1 cellular context compared by ENCODE assay signal in the genomic region with DNA sequence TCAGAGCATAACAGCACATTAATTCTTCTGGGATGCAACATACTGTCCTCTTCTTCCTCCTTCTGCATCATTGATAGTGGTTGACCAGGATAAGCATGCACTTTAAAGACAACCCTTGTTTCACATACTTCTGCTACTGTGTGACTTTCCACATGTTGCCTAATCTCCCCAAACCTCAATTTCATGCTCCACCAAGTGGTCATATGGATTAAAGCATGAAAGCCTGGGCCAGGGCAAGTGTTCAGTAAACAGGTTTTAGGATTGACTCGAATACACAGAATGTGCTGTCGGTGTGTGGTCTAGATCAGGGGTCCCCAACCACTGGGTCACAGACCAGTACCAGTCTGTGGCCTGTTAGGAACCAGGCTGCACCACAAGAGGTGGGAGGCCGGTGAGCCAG.
A peak's percentile ranks its signal among the peaks of the same experiment; 100 is the strongest.
TF ChIP-seq lines count a peak whose summit lies in the region.

No MANE protein-coding gene starts in this region.

TF ChIP-seq in HepG2, 621 proteins besides CTCF, POLR2A, EP300 and RAD21 (continued from another document):
- TF ChIP-seq ZNF253 (CRISPR knock-in tag; IDR thresholded peaks at IDR 0.05; ENCODE audit: borderline replicate concordance) = no peak
- TF ChIP-seq SMC3 (IDR thresholded peaks at IDR 0.05; ENCODE audit: low read length) = peak; percentile 26; the same call in 1 of the 2 replicates
- TF ChIP-seq, protein P1, sequence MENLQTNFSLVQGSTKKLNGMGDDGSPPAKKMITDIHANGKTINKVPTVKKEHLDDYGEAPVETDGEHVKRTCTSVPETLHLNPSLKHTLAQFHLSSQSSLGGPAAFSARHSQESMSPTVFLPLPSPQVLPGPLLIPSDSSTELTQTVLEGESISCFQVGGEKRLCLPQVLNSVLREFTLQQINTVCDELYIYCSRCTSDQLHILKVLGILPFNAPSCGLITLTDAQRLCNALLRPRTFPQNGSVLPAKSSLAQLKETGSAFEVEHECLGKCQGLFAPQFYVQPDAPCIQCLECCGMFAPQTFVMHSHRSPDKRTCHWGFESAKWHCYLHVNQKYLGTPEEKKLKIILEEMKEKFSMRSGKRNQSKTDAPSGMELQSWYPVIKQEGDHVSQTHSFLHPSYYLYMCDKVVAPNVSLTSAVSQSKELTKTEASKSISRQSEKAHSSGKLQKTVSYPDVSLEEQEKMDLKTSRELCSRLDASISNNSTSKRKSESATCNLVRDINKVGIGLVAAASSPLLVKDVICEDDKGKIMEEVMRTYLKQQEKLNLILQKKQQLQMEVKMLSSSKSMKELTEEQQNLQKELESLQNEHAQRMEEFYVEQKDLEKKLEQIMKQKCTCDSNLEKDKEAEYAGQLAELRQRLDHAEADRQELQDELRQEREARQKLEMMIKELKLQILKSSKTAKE (CRISPR knock-in tag; IDR thresholded peaks at IDR 0.05; ENCODE audit: borderline replicate concordance) = no peak
- no peak for TF ChIP-seq MAF1 (CRISPR knock-in tag; IDR thresholded peaks at IDR 0.05; ENCODE audit: borderline replicate concordance)
- no peak for TF ChIP-seq MEIS1 (CRISPR knock-in tag; IDR thresholded peaks at IDR 0.05; ENCODE audit: borderline replicate concordance)
- TF ChIP-seq, protein P2, sequence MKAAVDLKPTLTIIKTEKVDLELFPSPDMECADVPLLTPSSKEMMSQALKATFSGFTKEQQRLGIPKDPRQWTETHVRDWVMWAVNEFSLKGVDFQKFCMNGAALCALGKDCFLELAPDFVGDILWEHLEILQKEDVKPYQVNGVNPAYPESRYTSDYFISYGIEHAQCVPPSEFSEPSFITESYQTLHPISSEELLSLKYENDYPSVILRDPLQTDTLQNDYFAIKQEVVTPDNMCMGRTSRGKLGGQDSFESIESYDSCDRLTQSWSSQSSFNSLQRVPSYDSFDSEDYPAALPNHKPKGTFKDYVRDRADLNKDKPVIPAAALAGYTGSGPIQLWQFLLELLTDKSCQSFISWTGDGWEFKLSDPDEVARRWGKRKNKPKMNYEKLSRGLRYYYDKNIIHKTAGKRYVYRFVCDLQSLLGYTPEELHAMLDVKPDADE (CRISPR knock-in tag; IDR thresholded peaks at IDR 0.05) = no peak
- no peak for TF ChIP-seq ZNF101 (CRISPR knock-in tag; IDR thresholded peaks at IDR 0.05; ENCODE audit: borderline replicate concordance, low read depth)
- TF ChIP-seq, protein P3, sequence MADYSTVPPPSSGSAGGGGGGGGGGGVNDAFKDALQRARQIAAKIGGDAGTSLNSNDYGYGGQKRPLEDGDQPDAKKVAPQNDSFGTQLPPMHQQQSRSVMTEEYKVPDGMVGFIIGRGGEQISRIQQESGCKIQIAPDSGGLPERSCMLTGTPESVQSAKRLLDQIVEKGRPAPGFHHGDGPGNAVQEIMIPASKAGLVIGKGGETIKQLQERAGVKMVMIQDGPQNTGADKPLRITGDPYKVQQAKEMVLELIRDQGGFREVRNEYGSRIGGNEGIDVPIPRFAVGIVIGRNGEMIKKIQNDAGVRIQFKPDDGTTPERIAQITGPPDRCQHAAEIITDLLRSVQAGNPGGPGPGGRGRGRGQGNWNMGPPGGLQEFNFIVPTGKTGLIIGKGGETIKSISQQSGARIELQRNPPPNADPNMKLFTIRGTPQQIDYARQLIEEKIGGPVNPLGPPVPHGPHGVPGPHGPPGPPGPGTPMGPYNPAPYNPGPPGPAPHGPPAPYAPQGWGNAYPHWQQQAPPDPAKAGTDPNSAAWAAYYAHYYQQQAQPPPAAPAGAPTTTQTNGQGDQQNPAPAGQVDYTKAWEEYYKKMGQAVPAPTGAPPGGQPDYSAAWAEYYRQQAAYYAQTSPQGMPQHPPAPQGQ (CRISPR knock-in tag; IDR thresholded peaks at IDR 0.05; ENCODE audit: borderline replicate concordance) = no peak
- TF ChIP-seq CEBPB (IDR thresholded peaks at IDR 0.05; ENCODE audit: borderline replicate concordance, low read depth, low read length) = peak; percentile 74; the same call in 1 of the 2 replicates
- TF ChIP-seq SRY (CRISPR knock-in tag; IDR thresholded peaks at IDR 0.05) = no peak
- peak; percentile 81 for TF ChIP-seq CEBPG (CRISPR knock-in tag; IDR thresholded peaks at IDR 0.05)
- TF ChIP-seq CENPX (CRISPR knock-in tag; IDR thresholded peaks at IDR 0.05) = no peak
- TF ChIP-seq ZNF383 (CRISPR knock-in tag; IDR thresholded peaks at IDR 0.05; ENCODE audit: borderline replicate concordance) = no peak
- peak; percentile 62 for TF ChIP-seq STAG1 (CRISPR knock-in tag; IDR thresholded peaks at IDR 0.05)
- no peak for TF ChIP-seq NR3C1 (CRISPR knock-in tag; IDR thresholded peaks at IDR 0.05)
